In genomic region chr2:183383854-183384253, GRCh38 we compare ENCODE assay signal across 16 cellular contexts.
"Had no signal": no experiment of that assay in that cellular context is flagged by ENCODE, and none has a peak within 500 bp of the region (broad histone marks: within the 10 kb centered on the region; RNA-seq: fewer than 3 reads in every experiment).

No MANE protein-coding gene starts in this region.

- DNase-seq: activated CD4-positive, alpha-beta T cell treated with anti-CD3 and anti-CD28 coated beads, Interleukin-2, amount 10 ng/mL, durations not matched to agents 7 days and 5 days; activated CD8-positive, alpha-beta T cell treated with anti-CD3 and anti-CD28 coated beads, Interleukin-2, amount 10 ng/mL, durations not matched to agents 7 days and 5 days; activated naive CD4-positive, alpha-beta T cell treated with Interleukin-2 at 50 U/mL for 16 hours; activated naive CD8-positive, alpha-beta T cell treated with anti-CD3 and anti-CD28 coated beads, Interleukin-2, amount 10 ng/mL, durations not matched to agents 7 days and 5 days; activated T-cell treated with anti-CD3 and anti-CD28 coated beads, Interleukin-2, amount 50 U/mL, for 24 hours; amygdala; dermis blood vessel endothelial cell; left cardiac atrium; mesendoderm; naive thymus-derived CD4-positive, alpha-beta T cell; stimulated activated CD4-positive, alpha-beta T cell treated with anti-CD3 and anti-CD28 coated beads, Interleukin-12 subunit alpha, Interleukin-12 subunit beta, amount 100 ng/mL, for 4 hours; stimulated activated CD4-positive, alpha-beta T cell treated with anti-CD3 and anti-CD28 coated beads, Interleukin-1b, Interleukin-23, amount 100 ng/mL, for 48 hours; stimulated activated naive CD8-positive, alpha-beta T cell treated with anti-CD3 and anti-CD28 coated beads, Interleukin-15, amount 100 ng/mL, for 72 hours; trophoblast cell had no signal

- H3K4me3 Mint-ChIP-seq: activated CD4-positive, alpha-beta T cell treated with anti-CD3 and anti-CD28 coated beads, Interleukin-2, amount 10 ng/mL, durations not matched to agents 7 days and 5 days; activated CD8-positive, alpha-beta T cell treated with anti-CD3 and anti-CD28 coated beads, Interleukin-2, amount 10 ng/mL, durations not matched to agents 7 days and 5 days; activated naive CD8-positive, alpha-beta T cell treated with anti-CD3 and anti-CD28 coated beads, Interleukin-2, amount 10 ng/mL, durations not matched to agents 7 days and 5 days; activated T-cell treated with anti-CD3 and anti-CD28 coated beads, Interleukin-2, amount 50 U/mL, for 24 hours; naive thymus-derived CD4-positive, alpha-beta T cell; stimulated activated naive CD8-positive, alpha-beta T cell treated with anti-CD3 and anti-CD28 coated beads, Interleukin-15, amount 100 ng/mL, for 72 hours had no signal

- H3K27me3 Mint-ChIP-seq: activated CD4-positive, alpha-beta T cell treated with anti-CD3 and anti-CD28 coated beads, Interleukin-2, amount 10 ng/mL, durations not matched to agents 7 days and 5 days; activated naive CD8-positive, alpha-beta T cell treated with anti-CD3 and anti-CD28 coated beads, Interleukin-2, amount 10 ng/mL, durations not matched to agents 7 days and 5 days; activated T-cell treated with anti-CD3 and anti-CD28 coated beads, Interleukin-2, amount 50 U/mL, for 24 hours; naive thymus-derived CD4-positive, alpha-beta T cell; stimulated activated naive CD8-positive, alpha-beta T cell treated with anti-CD3 and anti-CD28 coated beads, Interleukin-15, amount 100 ng/mL, for 72 hours had no signal

- ATAC-seq: activated CD4-positive, CD25-positive, alpha-beta regulatory T cell treated with anti-CD3 and anti-CD28 coated beads, Interleukin-2, amount 50 U/mL, for 24 hours; activated CD8-positive, alpha-beta T cell treated with anti-CD3 and anti-CD28 coated beads, Interleukin-2, amount 10 ng/mL, durations not matched to agents 7 days and 5 days; left cardiac atrium; naive thymus-derived CD4-positive, alpha-beta T cell; stimulated activated naive CD8-positive, alpha-beta T cell treated with anti-CD3 and anti-CD28 coated beads, Interleukin-15, amount 100 ng/mL, for 72 hours had no signal

- H3K36me3 Mint-ChIP-seq: activated naive CD8-positive, alpha-beta T cell treated with anti-CD3 and anti-CD28 coated beads, Interleukin-2, amount 10 ng/mL, durations not matched to agents 7 days and 5 days had no signal

- H3K27ac Mint-ChIP-seq: activated CD4-positive, alpha-beta T cell treated with anti-CD3 and anti-CD28 coated beads, Interleukin-2, amount 10 ng/mL, durations not matched to agents 7 days and 5 days; activated CD8-positive, alpha-beta T cell treated with anti-CD3 and anti-CD28 coated beads, Interleukin-2, amount 10 ng/mL, durations not matched to agents 7 days and 5 days; activated naive CD8-positive, alpha-beta T cell treated with anti-CD3 and anti-CD28 coated beads, Interleukin-2, amount 10 ng/mL, durations not matched to agents 7 days and 5 days; activated T-cell treated with anti-CD3 and anti-CD28 coated beads, Interleukin-2, amount 50 U/mL, for 24 hours; activated T-helper 2 cell treated with anti-CD3 and anti-CD28 coated beads, Interferon-gamma antibody, Interleukin-2, Interleukin-4, amounts not matched to agents 10 μg/mL and 5 μg/mL and 100 μg/mL, durations not matched to agents 14 hours and 24 hours and 36 hours; naive thymus-derived CD4-positive, alpha-beta T cell; stimulated activated naive CD8-positive, alpha-beta T cell treated with anti-CD3 and anti-CD28 coated beads, Interleukin-15, amount 100 ng/mL, for 72 hours had no signal

- H3K4me1 Mint-ChIP-seq: activated CD4-positive, alpha-beta T cell treated with anti-CD3 and anti-CD28 coated beads, Interleukin-2, amount 10 ng/mL, durations not matched to agents 7 days and 5 days; activated naive CD8-positive, alpha-beta T cell treated with anti-CD3 and anti-CD28 coated beads, Interleukin-2, amount 10 ng/mL, durations not matched to agents 7 days and 5 days; naive thymus-derived CD4-positive, alpha-beta T cell; stimulated activated naive CD8-positive, alpha-beta T cell treated with anti-CD3 and anti-CD28 coated beads, Interleukin-15, amount 100 ng/mL, for 72 hours had no signal
